Comparison of ENCODE assay signal across 17 cellular contexts in genomic region chr17:77736721-77737120, GRCh38.
DNase-seq lines count a peak whose midpoint lies in the region; ATAC-seq and TF ChIP-seq lines count a peak whose summit lies in the region.
"Had no signal": no experiment of that assay in that cellular context is flagged by ENCODE, and none has a peak within 500 bp of the region (broad histone marks: within the 10 kb centered on the region; RNA-seq: fewer than 3 reads in every experiment).

No MANE protein-coding gene starts in this region.

- ATAC-seq in heart left ventricle (no peak), Right ventricle myocardium inferior (no peak), GM19023 (IDR thresholded peaks at IDR 0.05; ENCODE audit: unreplicated experiment) (no peak), HG03342 (IDR thresholded peaks at IDR 0.05; ENCODE audit: unreplicated experiment) (no peak)
- ATAC-seq: natural killer cell had no signal

- intact Hi-C loops in heart left ventricle (cut with DNase I) = loop anchor here in 6 of 10 donors (5.0 to 10.0 kb wide), 4 partner anchors 78 to 194 kb away; no protein-coding TSS in a partner anchor
- intact Hi-C loops in Right ventricle myocardium inferior (cut with DNase I) = loop anchor here (5.0 kb wide), 1 partner anchor 76 kb away; no protein-coding TSS in a partner anchor
- intact Hi-C loops in tibial artery (cut with DNase I; ENCODE audit: low total_unique reads) = loop anchor here (5.0 kb wide), 1 partner anchor 221 kb away; the partner anchor contains the start of gene TNRC6C
- intact Hi-C loops in OCI-LY7 (cut with micrococcal nuclease; ENCODE audit: unreplicated experiment) = no loop called here

- H3K4me3 Mint-ChIP-seq in neural progenitor cell = peak overlapping the region; percentile 50
- H3K4me3 Mint-ChIP-seq: central memory CD8-positive, alpha-beta T cell; HFFc6; natural killer cell had no signal

- peaks cover 0 to 57% (median 43%) of the 10 kb centered on the region in 12 donors for H3K4me1 ChIP-seq in heart left ventricle
- H3K4me1 ChIP-seq in neural progenitor cell = peaks cover 62% of the 10 kb centered on the region
- H3K4me1 ChIP-seq in tibial artery = peaks cover 9 to 61% (median 47%) of the 10 kb centered on the region in 4 donors
- no peaks in the 10 kb centered on the region for H3K4me1 ChIP-seq in OCI-LY7 (ENCODE audit: insufficient read depth, low read length, poor library complexity, severe bottlenecking)

- peaks cover 35% of the 10 kb centered on the region for H3K9me3 Mint-ChIP-seq in neural progenitor cell

- CTCF ChIA-PET in OCI-LY7 (lab: Charles Lee; ENCODE audit: unreplicated experiment) = no interaction called here

- H2AFZ ChIP-seq in neural progenitor cell (replicated peaks) = no peak overlapping the region
- H2AFZ ChIP-seq in OCI-LY7 (ENCODE audit: low read length) = no peak overlapping the region

- H3K9me2 ChIP-seq in OCI-LY7 (ENCODE audit: insufficient read depth, low read length) = no peaks in the 10 kb centered on the region

- H3K27me3 ChIP-seq in heart left ventricle = no peaks in the 10 kb centered on the region
- H3K27me3 ChIP-seq in neural progenitor cell = peaks cover 6% of the 10 kb centered on the region
- no peaks in the 10 kb centered on the region for H3K27me3 ChIP-seq in tibial artery

- peaks cover 56% of the 10 kb centered on the region for H3F3A ChIP-seq in neural progenitor cell (ENCODE audit: low read depth)

- H3K9me3 ChIP-seq in heart left ventricle = peaks cover 0 to 17% (median 7%) of the 10 kb centered on the region in 12 donors
- H3K9me3 ChIP-seq in neural progenitor cell (ENCODE audit: low read depth) = peaks cover 13% of the 10 kb centered on the region
- no peaks in the 10 kb centered on the region for H3K9me3 ChIP-seq in tibial artery
- peaks cover 25% of the 10 kb centered on the region for H3K9me3 ChIP-seq in OCI-LY7 (ENCODE audit: low read length)

- H3K9ac ChIP-seq in neural progenitor cell = no peak overlapping the region

- peaks cover 20% of the 10 kb centered on the region for H3K27me3 Mint-ChIP-seq in neural progenitor cell (ENCODE audit: insufficient read depth, low read depth)

- peaks cover 55% of the 10 kb centered on the region for H3K4me1 Mint-ChIP-seq in neural progenitor cell
- H3K4me1 Mint-ChIP-seq: central memory CD8-positive, alpha-beta T cell; natural killer cell had no signal

- peaks cover 4% of the 10 kb centered on the region for H3K36me3 Mint-ChIP-seq in neural progenitor cell

- H3K79me2 ChIP-seq in neural progenitor cell (ENCODE audit: low read depth) (no peaks in the 10 kb centered on the region), OCI-LY7 (ENCODE audit: insufficient read depth, low read depth, low read length) (no peaks in the 10 kb centered on the region)

- TF ChIP-seq CTCF in heart left ventricle (IDR thresholded peaks at IDR 0.05) (no peak), neural progenitor cell (IDR thresholded peaks at IDR 0.05) (no peak), tibial artery (IDR thresholded peaks at IDR 0.05) (no peak), OCI-LY7 (conservative IDR thresholded peaks at IDR 0.05; ENCODE audit: low read length) (no peak)

- DNase-seq in heart left ventricle = peak in 2 of 5 donors; percentile 5 to 10
- no peak for DNase-seq in Right ventricle myocardium inferior (ENCODE audit: missing footprints)
- DNase-seq in cerebellar nuclear complex (lab: John Stamatoyannopoulos, UW) = peak; percentile 92 to 95
- DNase-seq in neural progenitor cell (ENCODE audit: low spot score) = no peak
- DNase-seq in tibial artery = peak in 1 of 2 donors; percentile 61
- no peak for DNase-seq in OCI-LY7 (ENCODE audit: low spot score)
- DNase-seq: amygdala; HFFc6; mesendoderm; NK-92 treated with Interleukin-12 subunit alpha and Interleukin-12 subunit beta, amount 100 ng/mL, for 24 hours; psoas muscle; spleen; stimulated activated CD4-positive, alpha-beta T cell treated with anti-CD3 and anti-CD28 coated beads, Interleukin-4, amount 100 ng/mL, for 4 hours had no signal

- H3K4me3 ChIP-seq in heart left ventricle (no peak overlapping the region), neural progenitor cell (no peak overlapping the region), tibial artery (no peak overlapping the region), OCI-LY7 (ENCODE audit: low read depth, low read length, poor library complexity, severe bottlenecking) (no peak overlapping the region)
- H3K4me3 ChIP-seq: psoas muscle, spleen had no signal

- peak overlapping the region in 11 of 12 donors; percentile 11 to 97 (median 86) for H3K27ac ChIP-seq in heart left ventricle
- H3K27ac ChIP-seq in neural progenitor cell = no peak overlapping the region
- peak overlapping the region; percentile 80 to 88 for H3K27ac ChIP-seq in tibial artery
- no peak overlapping the region for H3K27ac ChIP-seq in OCI-LY7 (ENCODE audit: low read depth, low read length, poor library complexity, severe bottlenecking)

- WGBS in heart left ventricle, 4 donors = 70 to 76% (median 73%) methylated on average over 6 of the region's 6 CpGs

- H3K27ac Mint-ChIP-seq in neural progenitor cell = peak overlapping the region; percentile 53
- H3K27ac Mint-ChIP-seq: HFFc6, natural killer cell had no signal

- POLR2A ChIA-PET in OCI-LY7 (lab: Charles Lee) = interaction anchor here (0.6 kb wide), 1 partner anchor 379 kb away, joined by 3 read pairs; no protein-coding TSS in a partner anchor

- no peak for TF ChIP-seq POLR2A in heart left ventricle (IDR thresholded peaks at IDR 0.05)

- H3K4me2 ChIP-seq in neural progenitor cell (peak overlapping the region; percentile 45), OCI-LY7 (ENCODE audit: low read length) (no peak overlapping the region)

- no peaks in the 10 kb centered on the region for H3K36me3 ChIP-seq in heart left ventricle
- peaks cover 4% of the 10 kb centered on the region for H3K36me3 ChIP-seq in neural progenitor cell
- no peaks in the 10 kb centered on the region for H3K36me3 ChIP-seq in tibial artery
- no peaks in the 10 kb centered on the region for H3K36me3 ChIP-seq in OCI-LY7 (ENCODE audit: insufficient read depth, low read length)
- H3K36me3 ChIP-seq: spleen had no signal

- no TSS peak for BruUV-seq in OCI-LY7 (replicated peaks; lab: Mats Ljungman, UMichigan)

- no peaks in the 10 kb centered on the region for H4K20me1 ChIP-seq in neural progenitor cell (ENCODE audit: low read depth)
- no peaks in the 10 kb centered on the region for H4K20me1 ChIP-seq in OCI-LY7 (ENCODE audit: insufficient read depth, low read length)

Comparison
In these comparisons a context has a peak if more than half of its experiments do, and no peak if none do; other contexts are left out.
1. DNase-seq: peak in cerebellar nuclear complex (2 of 2); none in Right ventricle myocardium inferior (single experiment), neural progenitor cell (single experiment) and OCI-LY7 (single experiment).
2. H3K27ac ChIP-seq: peak in heart left ventricle (11 of 12) and tibial artery (2 of 2); none in neural progenitor cell (single experiment) and OCI-LY7 (single experiment).